12 cellular contexts compared by ENCODE assay signal in genomic region chr22:19843857-19844422, GRCh38. TPM values are rescaled to one million over a fixed set of nuclear protein-coding genes. Genes with fewer than 3 reads are reported as not detected.
A peak's percentile ranks its signal among the peaks of the same experiment; 100 is the strongest.
DNase-seq lines count a peak whose midpoint lies in the region; ATAC-seq and TF ChIP-seq lines count a peak whose summit lies in the region.
"Had no signal": no experiment of that assay in that cellular context is flagged by ENCODE, and none has a peak within 500 bp of the region (broad histone marks: within the 10 kb centered on the region; RNA-seq: fewer than 3 reads in every experiment).

No MANE protein-coding gene starts in this region.

- WGBS in heart left ventricle, 4 donors: 45 to 90% (median 77%) methylated on average over 3 to 11 of the region's 11 CpGs

- DNase-seq in CD8-positive, alpha-beta T cell: no peak
- no peak for DNase-seq in RWPE1 (ENCODE audit: low spot score)
- peak in 1 of 5 donors; percentile 30 for DNase-seq in heart left ventricle
- DNase-seq in sciatic nerve (ENCODE audit: low spot score): no peak
- DNase-seq in HEK293T (ENCODE audit: extremely low spot score): no peak
- no peak for DNase-seq in pons (ENCODE audit: low spot score)
- no peak for DNase-seq in HK-2 (ENCODE audit: unreplicated experiment)
- no peak for DNase-seq in GM19238 (ENCODE audit: insufficient read length, low spot score)
- DNase-seq: immature natural killer cell, NCI-H524, occipital lobe had no signal

- CTCF ChIA-PET in CD8-positive, alpha-beta T cell (lab: Charles Lee): interaction anchor here (0.8 to 1.3 kb wide), 3 partner anchors 46 to 114 kb away, joined by 3 to 5 read pairs (median 4); no protein-coding TSS in a partner anchor
- CTCF ChIA-PET in RWPE1 (lab: Yijun Ruan, JAX) (interaction anchor here (1.0 kb wide), 1 partner anchor 66 kb away, joined by 3 read pairs; no protein-coding TSS in a partner anchor), HEK293T (lab: Yijun Ruan, JAX) (no interaction called here)

- H3K27ac Mint-ChIP-seq in CD8-positive, alpha-beta T cell: peak overlapping the region; percentile 88
- H3K27ac Mint-ChIP-seq: immature natural killer cell had no signal

- no peak for TF ChIP-seq CTCF in CD8-positive, alpha-beta T cell (IDR thresholded peaks at IDR 0.05)
- TF ChIP-seq CTCF in RWPE1 (conservative IDR thresholded peaks at IDR 0.05; ENCODE audit: low read depth) (no peak), heart left ventricle (IDR thresholded peaks at IDR 0.05) (no peak)

- peak overlapping the region; percentile 63 for H3K4me3 Mint-ChIP-seq in CD8-positive, alpha-beta T cell
- H3K4me3 Mint-ChIP-seq: brain had no signal

- H3K4me1 ChIP-seq in CD8-positive, alpha-beta T cell (ENCODE audit: insufficient read depth, low read length): peaks cover 21% of the 10 kb centered on the region
- peaks cover 0 to 33% (median 18%) of the 10 kb centered on the region in 12 donors for H3K4me1 ChIP-seq in heart left ventricle

- peaks cover 12% of the 10 kb centered on the region for H3K36me3 Mint-ChIP-seq in CD8-positive, alpha-beta T cell

- H3K9me3 Mint-ChIP-seq in CD8-positive, alpha-beta T cell: no peaks in the 10 kb centered on the region
- H3K9me3 Mint-ChIP-seq: brain, immature natural killer cell had no signal

- no peaks in the 10 kb centered on the region for H3K36me3 ChIP-seq in CD8-positive, alpha-beta T cell (ENCODE audit: insufficient read depth, low read length)
- H3K36me3 ChIP-seq in heart left ventricle: peaks cover 0 to 2% (median 0%) of the 10 kb centered on the region in 9 donors

- ATAC-seq in CD8-positive, alpha-beta T cell: no peak
- ATAC-seq in heart left ventricle (peak in 3 of 4 donors; percentile 6 to 16 (median 8)), sciatic nerve (peak; percentile 49)

- H3K27me3 Mint-ChIP-seq in CD8-positive, alpha-beta T cell (ENCODE audit: low read depth): no peaks in the 10 kb centered on the region

- H3K27me3 ChIP-seq in CD8-positive, alpha-beta T cell (ENCODE audit: insufficient read depth, low read length): no peaks in the 10 kb centered on the region
- H3K27me3 ChIP-seq in heart left ventricle: no peaks in the 10 kb centered on the region

- no peak overlapping the region for H3K27ac ChIP-seq in CD8-positive, alpha-beta T cell (ENCODE audit: low read depth, low read length)
- peak overlapping the region; percentile 87 for H3K27ac ChIP-seq in RWPE1
- peak overlapping the region in 7 of 12 donors; percentile 1 to 85 (median 19) for H3K27ac ChIP-seq in heart left ventricle

- no peak for TF ChIP-seq POLR2A in heart left ventricle (IDR thresholded peaks at IDR 0.05)

- POLR2A ChIA-PET in CD8-positive, alpha-beta T cell (lab: Charles Lee): interaction anchor here (1.2 to 1.4 kb wide), 2 partner anchors 10 to 12 kb away, joined by 3 to 7 read pairs; partner anchors contain the start of genes GNB1L and RTL10
- POLR2A ChIA-PET in RWPE1 (lab: Yijun Ruan, JAX; ENCODE audit: low non-redundant PET): no interaction called here
- POLR2A ChIA-PET in HEK293T (lab: Yijun Ruan, JAX): interaction anchor here (1.9 kb wide), 1 partner anchor 11 kb away, joined by 15 read pairs; the partner anchor contains the start of genes GNB1L and RTL10

- intact Hi-C loops in CD8-positive, alpha-beta T cell (cut with DNase I, micrococcal nuclease): no loop called here
- intact Hi-C loops in heart left ventricle (cut with DNase I) (no loop called here), sciatic nerve (cut with DNase I) (no loop called here)

- H3K4me3 ChIP-seq in CD8-positive, alpha-beta T cell (ENCODE audit: low read depth, low read length): no peak overlapping the region
- H3K4me3 ChIP-seq in heart left ventricle: peak overlapping the region in 1 of 12 donors; percentile 24

- H3K4me1 Mint-ChIP-seq in CD8-positive, alpha-beta T cell (ENCODE audit: low read depth): peaks cover 30% of the 10 kb centered on the region

- no peaks in the 10 kb centered on the region for H3K9me3 ChIP-seq in CD8-positive, alpha-beta T cell (ENCODE audit: low read length)
- peaks cover 0 to 4% (median 0%) of the 10 kb centered on the region in 12 donors for H3K9me3 ChIP-seq in heart left ventricle

TF ChIP-seq in HEK293T, 16 proteins besides CTCF, POLR2A, EP300 and RAD21:
- no peak for TF ChIP-seq ZNF384 (IDR thresholded peaks at IDR 0.05)
- TF ChIP-seq FOXK2 (IDR thresholded peaks at IDR 0.05): no peak
- TF ChIP-seq FOXM1 (IDR thresholded peaks at IDR 0.05; ENCODE audit: borderline replicate concordance): no peak
- no peak for TF ChIP-seq CTBP1 (IDR thresholded peaks at IDR 0.05; ENCODE audit: borderline replicate concordance)
- no peak for TF ChIP-seq NFRKB (IDR thresholded peaks at IDR 0.05)
- TF ChIP-seq SP1 (IDR thresholded peaks at IDR 0.05): no peak
- no peak for TF ChIP-seq PKNOX1 (IDR thresholded peaks at IDR 0.05)
- no peak for TF ChIP-seq LEF1 (IDR thresholded peaks at IDR 0.05; ENCODE audit: borderline replicate concordance)
- no peak for TF ChIP-seq ARNT (IDR thresholded peaks at IDR 0.05)
- no peak for TF ChIP-seq FOXA1 (IDR thresholded peaks at IDR 0.05)
- TF ChIP-seq SUZ12 (IDR thresholded peaks at IDR 0.05): no peak
- no peak for TF ChIP-seq HDGF (IDR thresholded peaks at IDR 0.05; ENCODE audit: borderline replicate concordance)
- TF ChIP-seq L3MBTL2 (conservative IDR thresholded peaks at IDR 0.05): no peak
- no peak for TF ChIP-seq BHLHE40 (IDR thresholded peaks at IDR 0.05; ENCODE audit: borderline replicate concordance)
- TF ChIP-seq TARDBP (IDR thresholded peaks at IDR 0.05): no peak
- TF ChIP-seq ELF4 (IDR thresholded peaks at IDR 0.05): no peak
TF ChIP-seq in HEK293T: peak in this region for 0.

RNA-seq across cellular contexts. Expression of gene GNB1L, which starts 10.7 kb away (rescaled TPM):
- total RNA-seq in CD8-positive, alpha-beta T cell: 1 to 10 TPM; 5.8 to 6.9 TPM
- total RNA-seq in heart left ventricle: 1 to 10 TPM; 1.9 to 3.7 (median 2.4) TPM
- polyA plus RNA-seq in heart left ventricle: 1 to 10 TPM; 1.6 to 9.2 TPM
- 6.2 TPM for total RNA-seq in sciatic nerve

RNA-seq across cellular contexts. Expression of gene RTL10, which starts 10.7 kb away (rescaled TPM):
- total RNA-seq in CD8-positive, alpha-beta T cell: 10 to 100 TPM; 21.5 to 22.9 TPM
- total RNA-seq in heart left ventricle (10 to 100 TPM in 3 of 9 donors, 1 to 10 TPM in 6; 5.1 to 11.6 (median 7.7) TPM), sciatic nerve (22.9 TPM)
- 1 to 10 TPM; 4.6 to 4.9 TPM for polyA plus RNA-seq in heart left ventricle
